ENCODE assay signal across 14 cellular contexts in the genomic region with DNA sequence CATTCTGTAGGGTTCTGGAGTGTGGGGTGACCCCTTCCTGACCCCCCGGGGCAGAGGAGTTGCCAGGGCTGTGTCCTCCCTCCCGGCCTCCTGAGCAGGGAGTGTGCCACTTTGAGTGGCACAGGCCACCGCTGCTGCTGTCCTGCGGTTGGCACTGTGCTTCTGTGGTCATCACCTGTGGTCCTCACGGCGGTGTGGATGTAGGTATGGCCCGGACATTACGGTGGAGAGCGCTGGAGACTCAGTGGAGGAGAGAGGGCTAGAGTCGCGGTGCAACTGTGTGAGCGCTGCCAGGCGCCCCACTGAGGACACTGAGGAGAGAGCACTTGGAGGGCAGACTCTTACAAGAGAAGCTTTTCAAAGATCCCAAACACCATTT. TPM values are rescaled to one million over a fixed set of nuclear protein-coding genes. Genes with fewer than 3 reads are reported as not detected.
DNase-seq lines count a peak whose midpoint lies in the region; ATAC-seq, FAIRE-seq and TF ChIP-seq lines count a peak whose summit lies in the region.
"Had no signal": no experiment of that assay in that cellular context is flagged by ENCODE, and none has a peak within 500 bp of the region (broad histone marks: within the 10 kb centered on the region; RNA-seq: fewer than 3 reads in every experiment).

No MANE protein-coding gene starts in this region.

- peaks cover 73% of the 10 kb centered on the region for H4K20me1 ChIP-seq in astrocyte (ENCODE audit: insufficient read depth, low read length)

- H3K9me3 ChIP-seq in astrocyte (ENCODE audit: insufficient read depth, low read depth, low read length) = no peaks in the 10 kb centered on the region
- no peaks in the 10 kb centered on the region for H3K9me3 ChIP-seq in lung (ENCODE audit: control insufficient read depth in 2 of 2, insufficient read depth in 1 of 2, low read length in 1 of 2)

- WGBS in lung, 2 donors = 74 to 86% methylated on average over 13 of the region's 13 CpGs

- H3K27me3 Mint-ChIP-seq in activated CD4-positive, alpha-beta T cell treated with anti-CD3 and anti-CD28 coated beads, Interleukin-2, amount 10 ng/mL, durations not matched to agents 7 days and 5 days = no peaks in the 10 kb centered on the region
- H3K27me3 Mint-ChIP-seq in astrocyte (ENCODE audit: low read depth, unreplicated experiment) = no peaks in the 10 kb centered on the region

- H3K27me3 ChIP-seq in astrocyte (ENCODE audit: insufficient read depth, low read length) = no peaks in the 10 kb centered on the region
- no peaks in the 10 kb centered on the region for H3K27me3 ChIP-seq in lung (ENCODE audit: control insufficient read depth, insufficient read depth)

- peaks cover 44% of the 10 kb centered on the region for H3K79me2 ChIP-seq in astrocyte (ENCODE audit: insufficient read depth, low read length)

- peaks cover 78% of the 10 kb centered on the region for H3K4me1 Mint-ChIP-seq in activated CD4-positive, alpha-beta T cell treated with anti-CD3 and anti-CD28 coated beads, Interleukin-2, amount 10 ng/mL, durations not matched to agents 7 days and 5 days
- peaks cover 43% of the 10 kb centered on the region for H3K4me1 Mint-ChIP-seq in astrocyte (ENCODE audit: low read depth, unreplicated experiment)

- POLR2A ChIA-PET in activated CD4-positive, alpha-beta T cell treated with anti-CD3 and anti-CD28 coated beads, Interleukin-2, amount 10 ng/mL, durations not matched to agents 7 days and 5 days (lab: Charles Lee) = interaction anchor here (0.6 kb wide), 1 partner anchor 274 kb away, joined by 3 read pairs; no protein-coding TSS in a partner anchor

- DNase-seq in activated CD4-positive, alpha-beta T cell treated with anti-CD3 and anti-CD28 coated beads, Interleukin-2, amount 10 ng/mL, durations not matched to agents 7 days and 5 days = no peak
- DNase-seq in activated CD4-positive, alpha-beta T cell treated with anti-CD3 and anti-CD28 coated beads, Interleukin-2, amount 50 U/mL, for 4 hours = no peak
- no peak for DNase-seq in astrocyte (ENCODE audit: low read depth)
- DNase-seq in lung (ENCODE audit: low spot score) = no peak
- no peak for DNase-seq in substantia nigra (lab: John Stamatoyannopoulos, UW)
- DNase-seq in RKO (ENCODE audit: low spot score) = no peak
- no peak for DNase-seq in NAMALWA (ENCODE audit: low spot score)
- DNase-seq in SKM-1 (lab: John Stamatoyannopoulos, UW; ENCODE audit: unreplicated experiment) = no peak
- DNase-seq: NCI-H510A; stimulated activated CD4-positive, alpha-beta T cell treated with anti-CD3 and anti-CD28 coated beads, Interleukin-12 subunit alpha, Interleukin-12 subunit beta, amount 100 ng/mL, for 4 hours; SW 1271 had no signal

- H3K27ac ChIP-seq in astrocyte (ENCODE audit: low read depth, low read length) = no peak overlapping the region
- H3K27ac ChIP-seq in lung (ENCODE audit: low read depth in 1 of 2, low read length in 1 of 2) = peak overlapping the region; percentile 77 to 97
- peak overlapping the region; percentile 78 for H3K27ac ChIP-seq in substantia nigra (ENCODE audit: low read depth, low read length, poor library complexity, severe bottlenecking)
- H3K27ac ChIP-seq: GM23248 had no signal

- H3K4me3 Mint-ChIP-seq in activated CD4-positive, alpha-beta T cell treated with anti-CD3 and anti-CD28 coated beads, Interleukin-2, amount 10 ng/mL, durations not matched to agents 7 days and 5 days = peak overlapping the region; percentile 58
- H3K4me3 Mint-ChIP-seq in astrocyte (ENCODE audit: unreplicated experiment) = peak overlapping the region; percentile 40

- no peak for ATAC-seq in lung (ENCODE audit: insufficient read depth, low FRiP score)

- H3K36me3 Mint-ChIP-seq in activated CD4-positive, alpha-beta T cell treated with anti-CD3 and anti-CD28 coated beads, Interleukin-2, amount 10 ng/mL, durations not matched to agents 7 days and 5 days (ENCODE audit: low read depth) = peaks cover 57% of the 10 kb centered on the region
- H3K36me3 Mint-ChIP-seq in astrocyte (ENCODE audit: low read depth, unreplicated experiment) = peaks cover 14% of the 10 kb centered on the region

- no peak for TF ChIP-seq CTCF in astrocyte (IDR thresholded peaks at IDR 0.05; ENCODE audit: insufficient read depth, low read depth, low read length)
- TF ChIP-seq CTCF in lung (IDR thresholded peaks at IDR 0.05; ENCODE audit: control extremely low read depth, extremely low read depth) = no peak

- peak overlapping the region; percentile 67 for H3K27ac Mint-ChIP-seq in activated CD4-positive, alpha-beta T cell treated with anti-CD3 and anti-CD28 coated beads, Interleukin-2, amount 10 ng/mL, durations not matched to agents 7 days and 5 days
- peak overlapping the region; percentile 47 for H3K27ac Mint-ChIP-seq in astrocyte (ENCODE audit: unreplicated experiment)

- peaks cover 3% of the 10 kb centered on the region for H3K36me3 ChIP-seq in astrocyte (ENCODE audit: insufficient read depth, low read length)
- H3K36me3 ChIP-seq in lung (ENCODE audit: control insufficient read depth in 2 of 2, insufficient read depth in 2 of 2, low read length in 2 of 2) = peaks cover 0 to 27% of the 10 kb centered on the region in 2 donors

- H2AFZ ChIP-seq in astrocyte (ENCODE audit: low read depth, low read length) = no peak overlapping the region
- H2AFZ ChIP-seq: GM23248 had no signal

- CTCF ChIA-PET in activated CD4-positive, alpha-beta T cell treated with anti-CD3 and anti-CD28 coated beads, Interleukin-2, amount 10 ng/mL, durations not matched to agents 7 days and 5 days (lab: Charles Lee) = interaction anchor here (0.6 to 3.7 kb wide), 8 partner anchors 11 to 1053 kb away, joined by 3 to 13 read pairs (median 3); no protein-coding TSS in a partner anchor

- peaks cover 19% of the 10 kb centered on the region for H3K4me1 ChIP-seq in astrocyte (ENCODE audit: insufficient read depth, low read length)
- peaks cover 8 to 50% of the 10 kb centered on the region in 2 donors for H3K4me1 ChIP-seq in lung (ENCODE audit: control insufficient read depth in 2 of 2, insufficient read depth in 2 of 2, low read length in 2 of 2)

- H3K4me3 ChIP-seq in astrocyte (ENCODE audit: insufficient read depth, low read depth, low read length) (no peak overlapping the region), lung (no peak overlapping the region)
- H3K4me3 ChIP-seq: GM23248 had no signal

- H3K9me3 Mint-ChIP-seq in activated CD4-positive, alpha-beta T cell treated with anti-CD3 and anti-CD28 coated beads, Interleukin-2, amount 10 ng/mL, durations not matched to agents 7 days and 5 days = no peaks in the 10 kb centered on the region
- no peaks in the 10 kb centered on the region for H3K9me3 Mint-ChIP-seq in astrocyte (ENCODE audit: unreplicated experiment)

- no peak overlapping the region for H3K9ac ChIP-seq in astrocyte (ENCODE audit: low read length)
- H3K9ac ChIP-seq: GM23248 had no signal

- no peak overlapping the region for H3K4me2 ChIP-seq in astrocyte (ENCODE audit: low read length)

- FAIRE-seq in astrocyte (lab: Jason Lieb, UNC) = no peak
- FAIRE-seq: A204.1, colon had no signal

RNA-seq across cellular contexts. Expression of a gene that starts 39.1 kb away (rescaled TPM):
- total RNA-seq in activated CD4-positive, alpha-beta T cell treated with anti-CD3 and anti-CD28 coated beads, Interleukin-2, amount 10 ng/mL, durations not matched to agents 7 days and 5 days = 10 to 100 TPM; 71.1 to 78.3 TPM
- total RNA-seq in astrocyte = 31.3 and 32.0 TPM in 2 replicates
- total RNA-seq in lung = 100 to 1,000 TPM in 1 of 2 donors, 10 to 100 TPM in 1; 90.6 to 104 TPM
- 10 to 100 TPM; 44.9 to 98.0 TPM for polyA plus RNA-seq in lung

RNA-seq across cellular contexts. Expression of a gene that starts 57.6 kb away (rescaled TPM):
- 10 to 100 TPM; 22.2 to 24.4 TPM for total RNA-seq in activated CD4-positive, alpha-beta T cell treated with anti-CD3 and anti-CD28 coated beads, Interleukin-2, amount 10 ng/mL, durations not matched to agents 7 days and 5 days
- total RNA-seq in astrocyte (13.4 and 16.7 TPM in 2 replicates), lung (10 to 100 TPM; 65.8 to 83.8 TPM)
- 100 to 1,000 TPM; 143 to 545 TPM for polyA plus RNA-seq in lung
